ENCODE assay signal across 22 cellular contexts in genomic region chr6:42981866-42982265, GRCh38. TPM values are rescaled to one million over a fixed set of nuclear protein-coding genes. Genes with fewer than 3 reads are reported as not detected.
DNase-seq lines count a peak whose midpoint lies in the region; ATAC-seq and TF ChIP-seq lines count a peak whose summit lies in the region.
"Had no signal": no experiment of that assay in that cellular context is flagged by ENCODE, and none has a peak within 500 bp of the region (broad histone marks: within the 10 kb centered on the region; RNA-seq: fewer than 3 reads in every experiment).

No MANE protein-coding gene starts in this region.

- CTCF ChIA-PET in activated naive CD4-positive, alpha-beta T cell treated with anti-CD3 and anti-CD28 coated beads, Interleukin-2, amount 10 ng/mL, durations not matched to agents 7 days and 5 days (lab: Charles Lee): no interaction called here

- no peak for DNase-seq in activated naive CD4-positive, alpha-beta T cell treated with anti-CD3 and anti-CD28 coated beads, Interleukin-2, amount 10 ng/mL, durations not matched to agents 7 days and 5 days
- DNase-seq in activated naive CD4-positive, alpha-beta T cell (lab: John Stamatoyannopoulos, UW): no peak
- no peak for DNase-seq in HFFc6
- no peak for DNase-seq in activated naive CD8-positive, alpha-beta T cell treated with anti-CD3 and anti-CD28 coated beads, Interleukin-2, amount 50 U/mL, for 24 hours
- DNase-seq in nephron progenitor cell: no peak
- DNase-seq in mesenteric fat pad (ENCODE audit: low spot score): no peak
- DNase-seq in AG08395 (ENCODE audit: low spot score): no peak
- DNase-seq in NCI-H1436 treated with DMSO at 0.1 percent for 48 hours (lab: John Stamatoyannopoulos, UW): no peak
- DNase-seq: activated T-cell treated with anti-CD3 and anti-CD28 coated beads for 4 hours; amniotic stem cell; Caco-2; caudate nucleus; esophagus squamous epithelium; GM23248; KBM-7; left ventricle myocardium superior; NCI-H1092 treated with DMSO at 0.1 percent for 48 hours; NCI-H524; stimulated activated CD4-positive, alpha-beta T cell treated with anti-CD3 and anti-CD28 coated beads, Interleukin-2, amount 100 ng/mL, for 48 hours had no signal

- peak overlapping the region; percentile 43 for H3K27ac Mint-ChIP-seq in activated naive CD4-positive, alpha-beta T cell treated with anti-CD3 and anti-CD28 coated beads, Interleukin-2, amount 10 ng/mL, durations not matched to agents 7 days and 5 days
- H3K27ac Mint-ChIP-seq in HFFc6 (peak overlapping the region; percentile 66), nephron progenitor cell (no peak overlapping the region)
- H3K27ac Mint-ChIP-seq in activated naive CD8-positive, alpha-beta T cell treated with anti-CD3 and anti-CD28 coated beads, Interleukin-2, amount 50 U/mL, for 24 hours: peak overlapping the region; percentile 29

- no peaks in the 10 kb centered on the region for H3K9me3 Mint-ChIP-seq in activated naive CD4-positive, alpha-beta T cell treated with anti-CD3 and anti-CD28 coated beads, Interleukin-2, amount 10 ng/mL, durations not matched to agents 7 days and 5 days
- H3K9me3 Mint-ChIP-seq in HFFc6: no peaks in the 10 kb centered on the region
- H3K9me3 Mint-ChIP-seq in activated naive CD8-positive, alpha-beta T cell treated with anti-CD3 and anti-CD28 coated beads, Interleukin-2, amount 50 U/mL, for 24 hours: no peaks in the 10 kb centered on the region
- no peaks in the 10 kb centered on the region for H3K9me3 Mint-ChIP-seq in nephron progenitor cell

- H3K4me3 Mint-ChIP-seq in activated naive CD4-positive, alpha-beta T cell treated with anti-CD3 and anti-CD28 coated beads, Interleukin-2, amount 10 ng/mL, durations not matched to agents 7 days and 5 days: no peak overlapping the region
- H3K4me3 Mint-ChIP-seq in HFFc6: peak overlapping the region; percentile 24
- H3K4me3 Mint-ChIP-seq in activated naive CD8-positive, alpha-beta T cell treated with anti-CD3 and anti-CD28 coated beads, Interleukin-2, amount 50 U/mL, for 24 hours: no peak overlapping the region
- H3K4me3 Mint-ChIP-seq in nephron progenitor cell: peak overlapping the region; percentile 0

- H3K27me3 Mint-ChIP-seq in activated naive CD4-positive, alpha-beta T cell treated with anti-CD3 and anti-CD28 coated beads, Interleukin-2, amount 10 ng/mL, durations not matched to agents 7 days and 5 days: no peaks in the 10 kb centered on the region
- peaks cover 2% of the 10 kb centered on the region; the same call in 1 of the 2 replicates for H3K27me3 Mint-ChIP-seq in HFFc6 (ENCODE audit: insufficient read depth)
- no peaks in the 10 kb centered on the region for H3K27me3 Mint-ChIP-seq in activated naive CD8-positive, alpha-beta T cell treated with anti-CD3 and anti-CD28 coated beads, Interleukin-2, amount 50 U/mL, for 24 hours
- H3K27me3 Mint-ChIP-seq in nephron progenitor cell (ENCODE audit: low read depth, poor library complexity): peaks cover 8% of the 10 kb centered on the region

- H3K4me1 Mint-ChIP-seq in activated naive CD4-positive, alpha-beta T cell treated with anti-CD3 and anti-CD28 coated beads, Interleukin-2, amount 10 ng/mL, durations not matched to agents 7 days and 5 days: peaks cover 58% of the 10 kb centered on the region
- peaks cover 55% of the 10 kb centered on the region for H3K4me1 Mint-ChIP-seq in HFFc6 (ENCODE audit: low read depth)
- peaks cover 58% of the 10 kb centered on the region for H3K4me1 Mint-ChIP-seq in activated naive CD8-positive, alpha-beta T cell treated with anti-CD3 and anti-CD28 coated beads, Interleukin-2, amount 50 U/mL, for 24 hours
- H3K4me1 Mint-ChIP-seq in nephron progenitor cell: peaks cover 45% of the 10 kb centered on the region

- no peak for ATAC-seq in activated naive CD8-positive, alpha-beta T cell treated with anti-CD3 and anti-CD28 coated beads, Interleukin-2, amount 50 U/mL, for 24 hours
- ATAC-seq: left ventricle myocardium superior, Right ventricle myocardium inferior had no signal

- no peak for TF ChIP-seq CTCF in HFFc6 (IDR thresholded peaks at IDR 0.05)
- TF ChIP-seq CTCF in nephron progenitor cell (IDR thresholded peaks at IDR 0.05): no peak

- H3K36me3 Mint-ChIP-seq in activated naive CD4-positive, alpha-beta T cell treated with anti-CD3 and anti-CD28 coated beads, Interleukin-2, amount 10 ng/mL, durations not matched to agents 7 days and 5 days: peaks cover 10% of the 10 kb centered on the region
- peaks cover 16% of the 10 kb centered on the region for H3K36me3 Mint-ChIP-seq in HFFc6 (ENCODE audit: low read depth)
- peaks cover 8% of the 10 kb centered on the region for H3K36me3 Mint-ChIP-seq in activated naive CD8-positive, alpha-beta T cell treated with anti-CD3 and anti-CD28 coated beads, Interleukin-2, amount 50 U/mL, for 24 hours (ENCODE audit: low read depth)
- peaks cover 6% of the 10 kb centered on the region for H3K36me3 Mint-ChIP-seq in nephron progenitor cell (ENCODE audit: low read depth)

RNA-seq across cellular contexts. Expression of gene PPP2R5D, which starts 2.5 kb away (rescaled TPM):
- total RNA-seq in HFFc6 (2021; fragmentation: NEBNext Ultra II Directional; extraction: Animal tissue kit (Norgen Biotek cat#: 25700)): 10 to 100 TPM; 37.7 to 50.7 (median 43.4) TPM
- 27.8 TPM for total RNA-seq in mesenteric fat pad

RNA-seq across cellular contexts. Expression of gene PEX6, which starts 2.9 kb away (rescaled TPM):
- total RNA-seq in HFFc6 (2021; fragmentation: NEBNext Ultra II Directional; extraction: Animal tissue kit (Norgen Biotek cat#: 25700)): 10 to 100 TPM; 20.3 to 31.7 (median 22.4) TPM
- total RNA-seq in mesenteric fat pad: 13.4 TPM

RNA-seq across cellular contexts. Expression of gene GNMT, which starts 21.3 kb away (rescaled TPM):
- total RNA-seq in HFFc6 (2021; fragmentation: NEBNext Ultra II Directional; extraction: Animal tissue kit (Norgen Biotek cat#: 25700)): under 1 TPM in 5 of 6 experiments, not detected in 1; 0.16 to 0.24 (median 0.20) TPM
- total RNA-seq in mesenteric fat pad: 0.61 TPM
- total RNA-seq: Caco-2, GM23248, posterior vena cava, skeletal muscle tissue had no signal

RNA-seq across cellular contexts. Expression of gene MEA1, which starts 31.9 kb away (rescaled TPM):
- 100 to 1,000 TPM; 114 to 132 (median 118) TPM for total RNA-seq in HFFc6 (2021; fragmentation: NEBNext Ultra II Directional; extraction: Animal tissue kit (Norgen Biotek cat#: 25700))
- 46.1 TPM for total RNA-seq in mesenteric fat pad

RNA-seq across cellular contexts. Expression of gene KLHDC3, which starts 32.2 kb away (rescaled TPM):
- 10 to 100 TPM; 41.6 to 51.2 (median 45.9) TPM for total RNA-seq in HFFc6 (2021; fragmentation: NEBNext Ultra II Directional; extraction: Animal tissue kit (Norgen Biotek cat#: 25700))
- 71.6 TPM for total RNA-seq in mesenteric fat pad

Comparison
In these comparisons a context has a peak if more than half of its experiments do, and no peak if none do; other contexts are left out.
1. H3K4me3 Mint-ChIP-seq: peak in HFFc6 (single experiment) and nephron progenitor cell (single experiment); none in activated naive CD4-positive, alpha-beta T cell treated with anti-CD3 and anti-CD28 coated beads, Interleukin-2, amount 10 ng/mL, durations not matched to agents 7 days and 5 days (single experiment) and activated naive CD8-positive, alpha-beta T cell treated with anti-CD3 and anti-CD28 coated beads, Interleukin-2, amount 50 U/mL, for 24 hours (single experiment).